Comparison of ENCODE assay signal across 8 cellular contexts in genomic region chrX:103962411-103963278, GRCh38. TPM values are rescaled to one million over a fixed set of nuclear protein-coding genes. Genes with fewer than 3 reads are reported as not detected.
DNase-seq lines count a peak whose midpoint lies in the region; ATAC-seq and TF ChIP-seq lines count a peak whose summit lies in the region.
"Not testable (repeated sequence)": the region's sequence is repeated elsewhere in the genome, so short reads cannot be mapped to it uniquely, and the experiment has no call there.

TSS of gene TMSB15B (plus strand) at chrX:103962627.

- H3K9ac ChIP-seq in endodermal cell (ENCODE audit: extremely low read depth, low read length, poor library complexity, severe bottlenecking), result not testable (repeated sequence)

- POLR2A ChIA-PET in T-cell (lab: Charles Lee), result not testable (repeated sequence)

- not testable (repeated sequence) for H3K36me3 ChIP-seq in endodermal cell (ENCODE audit: control insufficient read depth, insufficient read depth, low read length); lung (ENCODE audit: control insufficient read depth in 2 of 2, insufficient read depth in 2 of 2, low read length in 2 of 2); thymus (ENCODE audit: control insufficient read depth, insufficient read depth)

- H3K4me1 ChIP-seq in endodermal cell (ENCODE audit: control insufficient read depth, insufficient read depth, low read length); lung (ENCODE audit: control insufficient read depth in 2 of 2, insufficient read depth in 2 of 2, low read length in 2 of 2); thymus (ENCODE audit: control insufficient read depth, insufficient read depth, low read length): not testable (repeated sequence)

- H3K9me3 Mint-ChIP-seq in T-cell, endodermal cell: not testable (repeated sequence)

- H3K4me3 ChIP-seq in endodermal cell (ENCODE audit: low read length); lung; thymus (ENCODE audit: low read length): not testable (repeated sequence)

- H3K4me3 Mint-ChIP-seq in T-cell, endodermal cell: not testable (repeated sequence)

- ATAC-seq in GM18861 (IDR thresholded peaks at IDR 0.05; ENCODE audit: unreplicated experiment), result peak; percentile 88
- peak; percentile 98 for ATAC-seq in GM21447 (IDR thresholded peaks at IDR 0.05; ENCODE audit: unreplicated experiment)
- ATAC-seq in HG02852 (IDR thresholded peaks at IDR 0.05; ENCODE audit: unreplicated experiment), result peak; percentile 98
- ATAC-seq in HG03378 (IDR thresholded peaks at IDR 0.05; ENCODE audit: unreplicated experiment), result peak; percentile 93
- peak; percentile 97 to 99 (median 98) for ATAC-seq in T-cell (replicated peaks in 1 of 4)
- peak; percentile 83 for ATAC-seq in lung (ENCODE audit: insufficient read depth, low FRiP score)

- no CpG with 5 or more reads among the region's 55 CpGs for WGBS in endodermal cell (ENCODE audit: insufficient coverage in 1 of 2, insufficient read length in 1 of 2), 2 experiments
- no CpG with 5 or more reads among the region's 55 CpGs for WGBS in lung, 2 donors
- no CpG with 5 or more reads among the region's 55 CpGs for WGBS in thymus

- CTCF ChIA-PET in T-cell (lab: Charles Lee), result not testable (repeated sequence)

- H3K27me3 ChIP-seq in endodermal cell (ENCODE audit: control insufficient read depth, insufficient read depth, low read length, poor library complexity, severe bottlenecking); lung (ENCODE audit: control insufficient read depth, insufficient read depth); thymus (ENCODE audit: control insufficient read depth, insufficient read depth): not testable (repeated sequence)

- H3K27ac Mint-ChIP-seq in T-cell, endodermal cell: not testable (repeated sequence)

- H3K27ac ChIP-seq in endodermal cell (ENCODE audit: low read depth, low read length); lung (ENCODE audit: low read depth in 1 of 2, low read length in 1 of 2); thymus (ENCODE audit: low read depth): not testable (repeated sequence)

- not testable (repeated sequence) for H3K27me3 Mint-ChIP-seq in T-cell; endodermal cell (ENCODE audit: insufficient read depth)

- not testable (repeated sequence) for DNase-seq in T-cell; endodermal cell; lung (ENCODE audit: low spot score)

- not testable (repeated sequence) for TF ChIP-seq CTCF in endodermal cell (conservative IDR thresholded peaks at IDR 0.05); lung (IDR thresholded peaks at IDR 0.05; ENCODE audit: control extremely low read depth, extremely low read depth)

- not testable (repeated sequence) for H3K4me1 Mint-ChIP-seq in T-cell, endodermal cell

- H3K9me3 ChIP-seq in endodermal cell (ENCODE audit: control insufficient read depth, low read length); lung (ENCODE audit: control insufficient read depth in 2 of 2, insufficient read depth in 1 of 2, low read length in 1 of 2); thymus (ENCODE audit: control insufficient read depth): not testable (repeated sequence)

- H3K36me3 Mint-ChIP-seq in T-cell; endodermal cell (ENCODE audit: low read depth): not testable (repeated sequence)

RNA-seq across cellular contexts. Expression of gene TMSB15B, which starts in this region (rescaled TPM):
- 1 to 10 TPM; 4.1 to 9.1 (median 5.0) TPM for total RNA-seq in T-cell
- 10 to 100 TPM; 19.3 to 21.0 TPM for total RNA-seq in endodermal cell
- polyA plus RNA-seq in endodermal cell (2013, experiment 1 of 2), result 75.1 TPM
- polyA plus RNA-seq in endodermal cell (2013, experiment 2 of 2), result 84.1 TPM
- total RNA-seq in lung, result 1 to 10 TPM; 1.7 to 6.2 TPM
- polyA plus RNA-seq in lung, result 1 to 10 TPM; 1.2 to 3.3 TPM
- 10.9 TPM for polyA plus RNA-seq in thymus
